Comparison of ENCODE assay signal across 8 cellular contexts in genomic region chr18:21600526-21601410, GRCh38.
A peak's percentile ranks its signal among the peaks of the same experiment; 100 is the strongest.
DNase-seq lines count a peak whose midpoint lies in the region; ATAC-seq lines count a peak whose summit lies in the region.

TSS of gene ESCO1 (minus strand) at chr18:21600704. CDS start at chr18:21574843, 25,861 bp downstream.

- DNase-seq in COR-L47 (lab: John Stamatoyannopoulos, UW) (peak; percentile 99), HS-5 (ENCODE audit: low read depth) (peak; percentile 96), NK-92 (lab: John Stamatoyannopoulos, UW; ENCODE audit: unreplicated experiment) (peak; percentile 79), medulla oblongata (ENCODE audit: extremely low spot score) (peak; percentile 92)
- peak; percentile 97 for DNase-seq in activated CD8-positive, alpha-beta memory T cell treated with anti-CD3 and anti-CD28 coated beads for 24 hours
- DNase-seq in effector memory CD4-positive, alpha-beta T cell = peak; percentile 92 to 93 (median 92)
- DNase-seq in stimulated activated CD8-positive, alpha-beta memory T cell treated with anti-CD3 and anti-CD28 coated beads, Interleukin-12 subunit alpha, Interleukin-12 subunit beta, amount 100 ng/mL, for 1 hour (ENCODE audit: low read depth) = peak; percentile 85

- H3K4me3 ChIP-seq in effector memory CD4-positive, alpha-beta T cell (ENCODE audit: insufficient read depth, low read depth, low read length, poor library complexity, severe bottlenecking) = peak within 1 kb of the TSS; percentile 94

- ATAC-seq in GM19468 (IDR thresholded peaks at IDR 0.05; ENCODE audit: extremely low read depth, unreplicated experiment) = peak; percentile 95

- H3K4me1 ChIP-seq in effector memory CD4-positive, alpha-beta T cell (ENCODE audit: control insufficient read depth, insufficient read depth, low read length, poor library complexity, severe bottlenecking) = peaks cover 9% of the 10 kb centered on the region

- no peaks in the 10 kb centered on the region for H3K27me3 ChIP-seq in effector memory CD4-positive, alpha-beta T cell (replicated peaks; ENCODE audit: control insufficient read depth, insufficient read depth, low read length, poor library complexity, severe bottlenecking)

- H3K36me3 ChIP-seq in effector memory CD4-positive, alpha-beta T cell (ENCODE audit: control insufficient read depth, insufficient read depth, low read length) = no peaks in the 10 kb centered on the region

- H3K9me3 ChIP-seq in effector memory CD4-positive, alpha-beta T cell (ENCODE audit: control insufficient read depth, low read length) = no peaks in the 10 kb centered on the region

- peak within 1 kb of the TSS; percentile 97 for H3K27ac ChIP-seq in effector memory CD4-positive, alpha-beta T cell (ENCODE audit: insufficient read depth, low read length, poor library complexity, severe bottlenecking)

Comparison
In these comparisons a context has a peak if more than half of its experiments do, and no peak if none do; other contexts are left out.
1. Peak in every context shown above with its lines: DNase-seq, ATAC-seq, H3K4me3 ChIP-seq and H3K27ac ChIP-seq.